Comparison of ENCODE assay signal across 26 cellular contexts in the genomic region with DNA sequence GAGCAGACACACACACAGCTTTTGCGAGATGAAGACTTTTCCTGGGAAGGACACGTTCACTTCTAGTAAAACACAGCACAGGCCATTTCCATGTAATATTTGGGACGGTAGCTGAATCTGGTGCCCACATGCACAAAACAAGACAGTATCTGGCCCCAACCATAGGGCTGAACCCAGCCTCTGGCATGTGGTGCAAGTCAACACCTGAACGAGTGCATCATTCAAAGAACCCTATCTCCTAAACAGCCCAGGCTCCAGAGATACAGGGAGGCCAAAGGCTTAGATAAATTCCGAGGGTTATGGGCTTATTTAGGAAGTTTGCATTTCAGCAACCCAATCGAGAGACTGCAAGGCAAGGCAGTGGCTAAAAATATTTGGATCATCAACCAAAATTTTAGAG. TPM values are rescaled to one million over a fixed set of nuclear protein-coding genes. Genes with fewer than 3 reads are reported as not detected.
DNase-seq lines count a peak whose midpoint lies in the region; ATAC-seq and TF ChIP-seq lines count a peak whose summit lies in the region.
"Had no signal": no experiment of that assay in that cellular context is flagged by ENCODE, and none has a peak within 500 bp of the region (broad histone marks: within the 10 kb centered on the region; RNA-seq: fewer than 3 reads in every experiment).

No MANE protein-coding gene starts in this region.

- no peak overlapping the region for H3K9ac ChIP-seq in DND-41 (ENCODE audit: low read depth, low read length)
- H3K9ac ChIP-seq: parathyroid adenoma had no signal

- TF ChIP-seq CTCF in DND-41 (IDR thresholded peaks at IDR 0.05; ENCODE audit: borderline replicate concordance, extremely low read depth, low read length, poor library complexity, severe bottlenecking) (no peak), activated B cell treated with CpG ODN at 0.5 μM for 24 hours (IDR thresholded peaks at IDR 0.05) (no peak), type B pancreatic cell (conservative IDR thresholded peaks at IDR 0.05) (no peak), foreskin keratinocyte (conservative IDR thresholded peaks at IDR 0.05) (no peak)

- H3K79me2 ChIP-seq in DND-41 (ENCODE audit: insufficient read depth, low read length): peaks cover 26% of the 10 kb centered on the region

- H3K27me3 Mint-ChIP-seq in activated B cell treated with CpG ODN at 0.5 μM for 24 hours: no peaks in the 10 kb centered on the region
- H3K27me3 Mint-ChIP-seq in type B pancreatic cell: no peaks in the 10 kb centered on the region
- H3K27me3 Mint-ChIP-seq: stimulated activated memory B cell treated with anti-CD40 and anti-IgM and Interleukin-4, amounts not matched to agents 10 μg/mL and 1 μg/mL and 100 μg/mL, for 72 hours had no signal

- no peak overlapping the region for H3K4me3 ChIP-seq in DND-41 (ENCODE audit: low read depth in 1 of 2, low read length in 2 of 2)
- H3K4me3 ChIP-seq: dorsolateral prefrontal cortex, heart right ventricle, left ventricle myocardium inferior, Peyer's patch, right atrium auricular region, suprapubic skin had no signal

- H2AFZ ChIP-seq in DND-41 (ENCODE audit: low read depth, low read length): no peak overlapping the region
- H2AFZ ChIP-seq: parathyroid adenoma had no signal

- H3K4me3 Mint-ChIP-seq in activated B cell treated with CpG ODN at 0.5 μM for 24 hours: peak overlapping the region; percentile 16
- H3K4me3 Mint-ChIP-seq in type B pancreatic cell: peak overlapping the region; percentile 35
- H3K4me3 Mint-ChIP-seq: activated naive CD8-positive, alpha-beta T cell treated with anti-CD3 and anti-CD28 coated beads, Interleukin-2, amount 10 ng/mL, durations not matched to agents 7 days and 5 days; stimulated activated memory B cell treated with anti-CD40 and anti-IgM and Interleukin-4, amounts not matched to agents 10 μg/mL and 1 μg/mL and 100 μg/mL, for 72 hours had no signal

- H3K36me3 Mint-ChIP-seq in activated B cell treated with CpG ODN at 0.5 μM for 24 hours (ENCODE audit: low read depth): peaks cover 9% of the 10 kb centered on the region
- H3K36me3 Mint-ChIP-seq in type B pancreatic cell: no peaks in the 10 kb centered on the region

- H3K4me1 ChIP-seq in DND-41 (ENCODE audit: insufficient read depth, low read length) (peaks cover 24% of the 10 kb centered on the region), foreskin keratinocyte (no peaks in the 10 kb centered on the region)
- H3K4me1 ChIP-seq: parathyroid adenoma had no signal

- peaks cover 15% of the 10 kb centered on the region for H3K36me3 ChIP-seq in DND-41 (ENCODE audit: insufficient read depth, low read length)

- no peaks in the 10 kb centered on the region for H3K27me3 ChIP-seq in DND-41 (ENCODE audit: insufficient read depth, low read length, poor library complexity)
- H3K27me3 ChIP-seq in foreskin keratinocyte: no peaks in the 10 kb centered on the region
- H3K27me3 ChIP-seq: dorsolateral prefrontal cortex, heart right ventricle, Peyer's patch, right atrium auricular region, suprapubic skin had no signal

- H3K4me2 ChIP-seq in DND-41 (ENCODE audit: insufficient read depth, low read length): no peak overlapping the region

- POLR2A ChIA-PET in activated B cell treated with CpG ODN at 0.5 μM for 24 hours (lab: Charles Lee): no interaction called here

- TF ChIP-seq POLR2A in erythroblast (IDR thresholded peaks at IDR 0.05; ENCODE audit: low read length): no peak

- no peak for ATAC-seq in DND-41 (ENCODE audit: insufficient read depth, low read depth)
- ATAC-seq in activated B cell treated with CpG ODN at 0.5 μM for 24 hours (ENCODE audit: low read depth): no peak
- no peak for ATAC-seq in left lobe of liver
- ATAC-seq in foreskin keratinocyte: no peak
- ATAC-seq: activated CD4-positive, CD25-positive, alpha-beta regulatory T cell treated with anti-CD3 and anti-CD28 coated beads, Interleukin-2, amount 50 U/mL, for 24 hours; heart right ventricle; naive thymus-derived CD4-positive, alpha-beta T cell; stimulated activated memory B cell treated with anti-CD40 and anti-IgM and Interleukin-4, amounts not matched to agents 10 μg/mL and 1 μg/mL and 100 μg/mL, for 72 hours had no signal

- H4K20me1 ChIP-seq in DND-41 (ENCODE audit: insufficient read depth, low read length): peaks cover 11% of the 10 kb centered on the region

- intact Hi-C loops in activated B cell treated with CpG ODN at 0.5 μM for 24 hours (cut with micrococcal nuclease): no loop called here

- H3K4me1 Mint-ChIP-seq in activated B cell treated with CpG ODN at 0.5 μM for 24 hours: peaks cover 17% of the 10 kb centered on the region
- peaks cover 12% of the 10 kb centered on the region for H3K4me1 Mint-ChIP-seq in type B pancreatic cell (ENCODE audit: unreplicated experiment)

- CTCF ChIA-PET in activated B cell treated with CpG ODN at 0.5 μM for 24 hours (lab: Charles Lee): no interaction called here

- H3K27ac Mint-ChIP-seq in activated B cell treated with CpG ODN at 0.5 μM for 24 hours (no peak overlapping the region), type B pancreatic cell (no peak overlapping the region)
- H3K27ac Mint-ChIP-seq: activated naive CD8-positive, alpha-beta T cell treated with anti-CD3 and anti-CD28 coated beads, Interleukin-2, amount 10 ng/mL, durations not matched to agents 7 days and 5 days; stimulated activated memory B cell treated with anti-CD40 and anti-IgM and Interleukin-4, amounts not matched to agents 10 μg/mL and 1 μg/mL and 100 μg/mL, for 72 hours had no signal

- no peaks in the 10 kb centered on the region for H3K9me3 ChIP-seq in DND-41 (ENCODE audit: insufficient read depth, low read length, severe bottlenecking)
- H3K9me3 ChIP-seq: Peyer's patch, suprapubic skin had no signal

- no peak overlapping the region for H3K27ac ChIP-seq in DND-41 (ENCODE audit: low read length)
- no peak overlapping the region for H3K27ac ChIP-seq in foreskin keratinocyte
- H3K27ac ChIP-seq: dorsolateral prefrontal cortex, epithelial cell of prostate, heart right ventricle, left ventricle myocardium inferior, parathyroid adenoma, Peyer's patch, right atrium auricular region, suprapubic skin had no signal

- H3K9me3 Mint-ChIP-seq in activated B cell treated with CpG ODN at 0.5 μM for 24 hours (peaks cover 7% of the 10 kb centered on the region), type B pancreatic cell (peaks cover under 1% of the 10 kb centered on the region)

- peak; percentile 3 for DNase-seq in DND-41
- DNase-seq in activated B cell treated with CpG ODN at 0.5 μM for 24 hours: no peak
- peak; percentile 27 for DNase-seq in left lobe of liver (ENCODE audit: low spot score)
- DNase-seq in type B pancreatic cell (ENCODE audit: extremely low spot score, unreplicated experiment): no peak
- no peak for DNase-seq in erythroblast (lab: John Stamatoyannopoulos, UW)
- DNase-seq in NCI-H524 (lab: John Stamatoyannopoulos, UW): no peak
- DNase-seq in foreskin keratinocyte: no peak
- DNase-seq: activated naive CD8-positive, alpha-beta T cell treated with anti-CD3 and anti-CD28 coated beads, Interleukin-2, amount 10 ng/mL, durations not matched to agents 7 days and 5 days; central memory CD4-positive, alpha-beta T cell; GF-D8; heart right ventricle; Kasumi-1; left ventricle myocardium inferior; naive thymus-derived CD4-positive, alpha-beta T cell; NCI-H1930; NCI-H69; SIG-M5; stimulated activated CD4-positive, alpha-beta T cell treated with anti-CD3 and anti-CD28 coated beads, Interleukin-4, amount 100 ng/mL, for 1 hour had no signal

RNA-seq across cellular contexts. Expression of gene TFDP1, which starts 2.7 kb away (rescaled TPM):
- total RNA-seq in activated B cell treated with CpG ODN at 0.5 μM for 24 hours (53.1 and 54.3 TPM in 2 replicates), left lobe of liver (23.5 TPM), type B pancreatic cell (ENCODE audit: low replicate concordance) (78.4 and 78.8 TPM in 2 replicates), foreskin keratinocyte (145 and 167 TPM in 2 replicates)
- polyA plus RNA-seq in foreskin keratinocyte: 89.0 and 114 TPM in 2 replicates

Comparison
In these comparisons a context has a peak if more than half of its experiments do, and no peak if none do; other contexts are left out.
1. DNase-seq: peak in DND-41 (single experiment) and left lobe of liver (single experiment); none in activated B cell treated with CpG ODN at 0.5 μM for 24 hours (single experiment), type B pancreatic cell (single experiment), erythroblast (0 of 2), NCI-H524 (0 of 2) and foreskin keratinocyte (0 of 2).